In genomic region chr3:119726909-119727308, GRCh38 we compare ENCODE assay signal across 10 cellular contexts. TPM values are rescaled to one million over a fixed set of nuclear protein-coding genes. Genes with fewer than 3 reads are reported as not detected.
"Had no signal": no experiment of that assay in that cellular context is flagged by ENCODE, and none has a peak within 500 bp of the region (broad histone marks: within the 10 kb centered on the region; RNA-seq: fewer than 3 reads in every experiment).

No MANE protein-coding gene starts in this region.

- H3K9me3 ChIP-seq: HAP-1 had no signal

- ATAC-seq: GM23338, HCT116 had no signal

- H3K27ac ChIP-seq: GM23248 had no signal

- H3K36me3 ChIP-seq: HAP-1 had no signal

- DNase-seq: GM23248, GOT3, H7, H9, HCEC 1CT, HFFc6 had no signal

- H3K4me3 ChIP-seq: GM23248, GM23338, HAP-1 had no signal

RNA-seq across cellular contexts. Expression of gene CFAP91, which starts 24.1 kb away (rescaled TPM):
- total RNA-seq: GM23248, HFFc6 had no signal
- polyA plus RNA-seq: GM23248 had no signal

RNA-seq across cellular contexts. Expression of gene NR1I2, which starts 55.0 kb away (rescaled TPM):
- total RNA-seq: GM23248, H4, H9, HFFc6 had no signal
